20 cellular contexts compared by ENCODE assay signal in genomic region chr7:27088002-27088931, GRCh38. TPM values are rescaled to one million over a fixed set of nuclear protein-coding genes. Genes with fewer than 3 reads are reported as not detected.
A peak's percentile ranks its signal among the peaks of the same experiment; 100 is the strongest.
DNase-seq lines count a peak whose midpoint lies in the region; ATAC-seq, FAIRE-seq and TF ChIP-seq lines count a peak whose summit lies in the region.
"Had no signal": no experiment of that assay in that cellular context is flagged by ENCODE, and none has a peak within 500 bp of the region (broad histone marks: within the 10 kb centered on the region; RNA-seq: fewer than 3 reads in every experiment).

No MANE protein-coding gene starts in this region.

- H4K20me1 ChIP-seq in keratinocyte (ENCODE audit: control insufficient read depth, extremely low read depth, insufficient read depth, low read length), result no peaks in the 10 kb centered on the region

- H3K27ac ChIP-seq in keratinocyte (ENCODE audit: control insufficient read depth, insufficient read depth, low read length), result no peak overlapping the region
- H3K27ac ChIP-seq: sigmoid colon, thyroid gland had no signal

- H3K9me3 Mint-ChIP-seq in activated T-helper 17 cell treated with anti-CD3 and anti-CD28 coated beads, Interleukin-2, amount 50 U/mL, for 72 hours, result no peaks in the 10 kb centered on the region
- H3K9me3 Mint-ChIP-seq: HFFc6 had no signal

- intact Hi-C loops in sciatic nerve (cut with DNase I), result no loop called here

- H3K4me2 ChIP-seq in keratinocyte (ENCODE audit: control insufficient read depth, extremely low read depth, insufficient read depth, low read depth, low read length), result peak overlapping the region; percentile 35

- H3K9me3 ChIP-seq in keratinocyte (ENCODE audit: control insufficient read depth, low read depth, low read length), result no peaks in the 10 kb centered on the region
- H3K9me3 ChIP-seq: thyroid gland had no signal

- dilution Hi-C loops in keratinocyte (cut with MboI; ENCODE audit: extremely low pct_ligation_motif_present, low sequenced_read_pairs), result loop anchor here (25.0 kb wide), 1 partner anchor 226 kb away; the partner anchor contains the start of gene SKAP2

- no peak for TF ChIP-seq CTCF in keratinocyte (optimal IDR thresholded peaks at IDR 0.05 in 1 of 3, IDR thresholded peaks at IDR 0.05 in 1 of 3, conservative IDR thresholded peaks at IDR 0.05 in 1 of 3; ENCODE audit: extremely low read depth in 1 of 3, insufficient read depth in 2 of 3, low read length in 3 of 3)

- H3K27ac Mint-ChIP-seq in activated T-helper 17 cell treated with anti-CD3 and anti-CD28 coated beads, Interleukin-2, amount 50 U/mL, for 72 hours, result no peak overlapping the region
- H3K27ac Mint-ChIP-seq: HFFc6 had no signal

- no peaks in the 10 kb centered on the region for H3K79me2 ChIP-seq in keratinocyte (ENCODE audit: control insufficient read depth, insufficient read depth, low read length)

- no peak overlapping the region for H3K9ac ChIP-seq in keratinocyte (ENCODE audit: control insufficient read depth, extremely low read depth, insufficient read depth, low read length)

- H3K4me3 Mint-ChIP-seq in activated T-helper 17 cell treated with anti-CD3 and anti-CD28 coated beads, Interleukin-2, amount 50 U/mL, for 72 hours, result peak overlapping the region; percentile 25
- H3K4me3 Mint-ChIP-seq: HFFc6 had no signal

- H3K36me3 Mint-ChIP-seq in activated T-helper 17 cell treated with anti-CD3 and anti-CD28 coated beads, Interleukin-2, amount 50 U/mL, for 72 hours (ENCODE audit: low read depth), result peaks cover 7% of the 10 kb centered on the region

- H3K4me3 ChIP-seq in keratinocyte (ENCODE audit: control insufficient read depth in 2 of 3, extremely low read depth in 1 of 3, insufficient read depth in 2 of 3, low read depth in 1 of 3, low read length in 3 of 3), result no peak overlapping the region
- H3K4me3 ChIP-seq: thyroid gland had no signal

- H3K4me1 ChIP-seq in keratinocyte (ENCODE audit: control insufficient read depth, extremely low read depth, insufficient read depth, low read length), result peaks cover under 1% of the 10 kb centered on the region
- H3K4me1 ChIP-seq: thyroid gland had no signal

- FAIRE-seq in G401.6 (lab: Jason Lieb, UNC) (peak; percentile 58), keratinocyte (lab: Jason Lieb, UNC) (no peak)

- peak overlapping the region; percentile 67 for H2AFZ ChIP-seq in keratinocyte (ENCODE audit: control insufficient read depth, low read length)

- ATAC-seq in activated T-helper 17 cell treated with anti-CD3 and anti-CD28 coated beads, Interleukin-2, amount 50 U/mL, for 72 hours (replicated peaks), result no peak
- ATAC-seq in sciatic nerve, result no peak

- H3K27me3 Mint-ChIP-seq in activated T-helper 17 cell treated with anti-CD3 and anti-CD28 coated beads, Interleukin-2, amount 50 U/mL, for 72 hours, result peaks cover 62% of the 10 kb centered on the region

- H3K27me3 ChIP-seq in keratinocyte (ENCODE audit: control insufficient read depth, extremely low read depth, insufficient read depth, low read length), result no peaks in the 10 kb centered on the region

- no peak for DNase-seq in keratinocyte (ENCODE audit: low read depth, low spot score)
- DNase-seq in sciatic nerve (ENCODE audit: low spot score), result peak; percentile 42
- DNase-seq in cerebellar cortex (ENCODE audit: low spot score), result no peak
- no peak for DNase-seq in activated naive CD4-positive, alpha-beta T cell treated with Interleukin-2 at 50 U/mL for 16 hours
- DNase-seq in pons (ENCODE audit: low spot score), result no peak
- no peak for DNase-seq in anterior cingulate cortex (lab: John Stamatoyannopoulos, UW)
- DNase-seq: activated CD4-positive, CD25-positive, alpha-beta regulatory T cell; activated effector memory CD4-positive, alpha-beta T cell treated with anti-CD3 and anti-CD28 coated beads, Interleukin-2, amount 50 U/mL, for 16 hours; cortex of kidney; HFFc6; mesenchymal stem cell; NCI-H2029; SHP77 treated with DMSO at 0.1 percent for 48 hours; sigmoid colon; stimulated activated CD4-positive, alpha-beta T cell treated with anti-CD3 and anti-CD28 coated beads, Interleukin-4, amount 100 ng/mL, for 1 hour; thyroid gland had no signal

- H3K36me3 ChIP-seq in keratinocyte (ENCODE audit: control insufficient read depth in 2 of 2, extremely low read depth in 1 of 2, insufficient read depth in 2 of 2, low read length in 2 of 2), result peaks cover 0 to 1% of the 10 kb centered on the region in 2 experiments
- H3K36me3 ChIP-seq: sigmoid colon, thyroid gland had no signal

- H3K9me1 ChIP-seq in keratinocyte (ENCODE audit: control insufficient read depth, extremely low read depth, insufficient read depth, low read length), result no peaks in the 10 kb centered on the region

- no peaks in the 10 kb centered on the region for H3K4me1 Mint-ChIP-seq in activated T-helper 17 cell treated with anti-CD3 and anti-CD28 coated beads, Interleukin-2, amount 50 U/mL, for 72 hours

RNA-seq across cellular contexts. Expression of gene HOXA1, which starts 7.5 kb away (rescaled TPM):
- total RNA-seq in activated T-helper 17 cell treated with anti-CD3 and anti-CD28 coated beads, Interleukin-2, amount 50 U/mL, for 72 hours, result under 1 TPM in 1 of 2 donors, not detected in 1; 0.39 TPM
- 5.2 to 12.5 TPM (median 11.9 TPM) in 3 replicates for polyA plus RNA-seq in keratinocyte
- 1.3 TPM for polyA plus RNA-seq in keratinocyte (2011; ENCODE audit: low read depth)
- polyA plus RNA-seq in keratinocyte (2011; cell fraction: cytosol; rRNA removed), result 11.8 and 14.4 TPM in 2 replicates
- polyA plus RNA-seq in keratinocyte (2011; cell fraction: nucleus; rRNA removed), result 7.9 and 8.1 TPM in 2 replicates
- polyA plus RNA-seq in keratinocyte (2012; ENCODE audit: low replicate concordance), result 4.2 and 10.2 TPM in 2 replicates
- polyA minus RNA-seq in keratinocyte, result 3.6 to 10.2 TPM (median 7.7 TPM) in 3 replicates
- 4.4 TPM for polyA minus RNA-seq in keratinocyte (2011; cell fraction: cytosol; rRNA and poly(A)+ RNA removed)
- polyA minus RNA-seq in keratinocyte (2011; cell fraction: nucleus; rRNA and poly(A)+ RNA removed), result 2.6 and 5.5 TPM in 2 replicates
- 0.98 TPM for total RNA-seq in sciatic nerve

RNA-seq across cellular contexts. Expression of gene HOXA2, which starts 14.2 kb away (rescaled TPM):
- total RNA-seq in activated T-helper 17 cell treated with anti-CD3 and anti-CD28 coated beads, Interleukin-2, amount 50 U/mL, for 72 hours, result not detected
- 0.22 to 1.1 TPM (median 0.71 TPM) in 3 replicates for polyA plus RNA-seq in keratinocyte
- polyA plus RNA-seq in keratinocyte (2011; ENCODE audit: low read depth), result 0.24 TPM
- 0.25 and 0.47 TPM in 2 replicates for polyA plus RNA-seq in keratinocyte (2011; cell fraction: cytosol; rRNA removed)
- polyA plus RNA-seq in keratinocyte (2011; cell fraction: nucleus; rRNA removed), result 1.1 and 1.2 TPM in 2 replicates
- 0.14 and 0.80 TPM in 2 replicates for polyA plus RNA-seq in keratinocyte (2012; ENCODE audit: low replicate concordance)
- 0.23 to 0.35 TPM in 2 of 3 replicates, not detected in the other for polyA minus RNA-seq in keratinocyte
- not detected for polyA minus RNA-seq in keratinocyte (2011; cell fraction: cytosol; rRNA and poly(A)+ RNA removed)
- polyA minus RNA-seq in keratinocyte (2011; cell fraction: nucleus; rRNA and poly(A)+ RNA removed), result 0.54 TPM in 1 of 2 replicates, not detected in the other
- 3.9 TPM for total RNA-seq in sciatic nerve
- total RNA-seq: activated CD8-positive, alpha-beta memory T cell treated with anti-CD3 and anti-CD28 coated beads for 36 hours; T-helper 2 cell treated with Interferon-gamma antibody and Interleukin-4, amounts not matched to agents 100 ng/mL and 5 ng/mL, for 36 hours had no signal

RNA-seq across cellular contexts. Expression of gene HOXA4, which starts 42.3 kb away (rescaled TPM):
- total RNA-seq in activated T-helper 17 cell treated with anti-CD3 and anti-CD28 coated beads, Interleukin-2, amount 50 U/mL, for 72 hours, result under 1 TPM in 1 of 2 donors, not detected in 1; 0.26 TPM
- polyA plus RNA-seq in keratinocyte, result 0.40 to 1.8 TPM (median 1.5 TPM) in 3 replicates
- polyA plus RNA-seq in keratinocyte (2011; ENCODE audit: low read depth), result 0.55 TPM
- polyA plus RNA-seq in keratinocyte (2011; cell fraction: cytosol; rRNA removed), result 1.3 and 1.5 TPM in 2 replicates
- polyA plus RNA-seq in keratinocyte (2011; cell fraction: nucleus; rRNA removed), result 2.1 and 2.6 TPM in 2 replicates
- 1.2 and 1.7 TPM in 2 replicates for polyA plus RNA-seq in keratinocyte (2012; ENCODE audit: low replicate concordance)
- 0.30 to 0.99 TPM (median 0.74 TPM) in 3 replicates for polyA minus RNA-seq in keratinocyte
- polyA minus RNA-seq in keratinocyte (2011; cell fraction: cytosol; rRNA and poly(A)+ RNA removed), result not detected
- 0.54 and 0.63 TPM in 2 replicates for polyA minus RNA-seq in keratinocyte (2011; cell fraction: nucleus; rRNA and poly(A)+ RNA removed)
- 10.0 TPM for total RNA-seq in sciatic nerve

RNA-seq across cellular contexts. Expression of gene HOXA5, which starts 55.2 kb away (rescaled TPM):
- not detected for total RNA-seq in activated T-helper 17 cell treated with anti-CD3 and anti-CD28 coated beads, Interleukin-2, amount 50 U/mL, for 72 hours
- polyA plus RNA-seq in keratinocyte, result 3.3 to 7.1 TPM (median 4.5 TPM) in 3 replicates
- polyA plus RNA-seq in keratinocyte (2011; ENCODE audit: low read depth), result 6.8 TPM
- 3.1 and 4.3 TPM in 2 replicates for polyA plus RNA-seq in keratinocyte (2011; cell fraction: cytosol; rRNA removed)
- 9.4 and 10.0 TPM in 2 replicates for polyA plus RNA-seq in keratinocyte (2011; cell fraction: nucleus; rRNA removed)
- polyA plus RNA-seq in keratinocyte (2012; ENCODE audit: low replicate concordance), result 3.2 and 5.0 TPM in 2 replicates
- polyA minus RNA-seq in keratinocyte, result 2.3 to 4.3 TPM (median 2.7 TPM) in 3 replicates
- polyA minus RNA-seq in keratinocyte (2011; cell fraction: cytosol; rRNA and poly(A)+ RNA removed), result 4.4 TPM
- polyA minus RNA-seq in keratinocyte (2011; cell fraction: nucleus; rRNA and poly(A)+ RNA removed), result 5.0 and 5.5 TPM in 2 replicates
- total RNA-seq in sciatic nerve, result 20.1 TPM
- total RNA-seq: activated CD8-positive, alpha-beta memory T cell treated with anti-CD3 and anti-CD28 coated beads for 36 hours; T-helper 2 cell treated with Interferon-gamma antibody and Interleukin-4, amounts not matched to agents 100 ng/mL and 5 ng/mL, for 36 hours had no signal

RNA-seq across cellular contexts. Expression of gene HOXA6, which starts 59.3 kb away (rescaled TPM):
- not detected for total RNA-seq in activated T-helper 17 cell treated with anti-CD3 and anti-CD28 coated beads, Interleukin-2, amount 50 U/mL, for 72 hours
- polyA plus RNA-seq in keratinocyte, result 0.52 to 0.72 TPM (median 0.54 TPM) in 3 replicates
- polyA plus RNA-seq in keratinocyte (2011; ENCODE audit: low read depth), result not detected
- polyA plus RNA-seq in keratinocyte (2011; cell fraction: cytosol; rRNA removed), result 0.26 and 0.68 TPM in 2 replicates
- polyA plus RNA-seq in keratinocyte (2011; cell fraction: nucleus; rRNA removed), result 1.8 and 2.5 TPM in 2 replicates
- polyA plus RNA-seq in keratinocyte (2012; ENCODE audit: low replicate concordance), result 0.44 and 1.4 TPM in 2 replicates
- 0.59 to 2.3 TPM (median 1.1 TPM) in 3 replicates for polyA minus RNA-seq in keratinocyte
- polyA minus RNA-seq in keratinocyte (2011; cell fraction: cytosol; rRNA and poly(A)+ RNA removed), result not detected
- 2.7 and 3.6 TPM in 2 replicates for polyA minus RNA-seq in keratinocyte (2011; cell fraction: nucleus; rRNA and poly(A)+ RNA removed)
- 15.8 TPM for total RNA-seq in sciatic nerve
- total RNA-seq: activated CD8-positive, alpha-beta memory T cell treated with anti-CD3 and anti-CD28 coated beads for 36 hours; T-helper 2 cell treated with Interferon-gamma antibody and Interleukin-4, amounts not matched to agents 100 ng/mL and 5 ng/mL, for 36 hours had no signal
